17 cellular contexts compared by ENCODE assay signal in the genomic region with DNA sequence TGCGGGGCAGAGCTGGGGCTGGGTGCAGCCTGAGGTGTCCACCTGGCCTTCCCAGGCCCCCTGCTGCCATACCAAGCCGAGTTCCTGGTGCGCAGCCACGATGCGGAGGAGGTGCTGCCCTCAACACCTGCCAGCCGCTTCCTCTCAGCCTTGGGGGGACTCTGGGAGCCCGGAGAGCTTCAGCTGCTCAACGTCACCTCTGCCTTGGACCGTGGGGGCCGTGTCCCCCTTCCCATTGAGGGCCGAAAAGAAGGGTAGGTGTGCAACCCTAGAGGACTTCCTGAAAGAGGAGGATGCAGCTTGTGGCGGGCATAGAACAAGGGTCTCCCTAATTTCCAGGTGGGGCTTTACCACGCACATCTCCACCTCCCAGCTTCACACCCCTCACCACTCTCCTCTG. TPM values are rescaled to one million over a fixed set of nuclear protein-coding genes. Genes with fewer than 3 reads are reported as not detected.
A peak's percentile ranks its signal among the peaks of the same experiment; 100 is the strongest.
DNase-seq lines count a peak whose midpoint lies in the region; ATAC-seq and TF ChIP-seq lines count a peak whose summit lies in the region.
"Had no signal": no experiment of that assay in that cellular context is flagged by ENCODE, and none has a peak within 500 bp of the region (broad histone marks: within the 10 kb centered on the region; RNA-seq: fewer than 3 reads in every experiment).

No MANE protein-coding gene starts in this region.

- H3K27me3 ChIP-seq in right cardiac atrium (ENCODE audit: control insufficient read depth, insufficient read depth) (no peaks in the 10 kb centered on the region), vagina (no peaks in the 10 kb centered on the region), WERI-Rb-1 (ENCODE audit: insufficient read depth, low read depth, severe bottlenecking) (no peaks in the 10 kb centered on the region)

- no peaks in the 10 kb centered on the region for H3K27me3 Mint-ChIP-seq in activated naive CD8-positive, alpha-beta T cell treated with anti-CD3 and anti-CD28 coated beads, Interleukin-2, amount 50 U/mL, for 24 hours
- peaks cover 0 to 4% (median 0%) of the 10 kb centered on the region in 5 donors for H3K27me3 Mint-ChIP-seq in naive thymus-derived CD8-positive, alpha-beta T cell
- H3K27me3 Mint-ChIP-seq: T-cell had no signal

- H3K4me3 ChIP-seq in right cardiac atrium (ENCODE audit: low read length) (no peak overlapping the region), vagina (no peak overlapping the region), WERI-Rb-1 (ENCODE audit: low read depth, low read length) (no peak overlapping the region)

- H3K9me3 Mint-ChIP-seq in activated naive CD8-positive, alpha-beta T cell treated with anti-CD3 and anti-CD28 coated beads, Interleukin-2, amount 50 U/mL, for 24 hours: no peaks in the 10 kb centered on the region
- H3K9me3 Mint-ChIP-seq in naive thymus-derived CD8-positive, alpha-beta T cell: no peaks in the 10 kb centered on the region
- H3K9me3 Mint-ChIP-seq: T-cell had no signal

- H3K4me1 Mint-ChIP-seq in activated naive CD8-positive, alpha-beta T cell treated with anti-CD3 and anti-CD28 coated beads, Interleukin-2, amount 50 U/mL, for 24 hours: peaks cover 22% of the 10 kb centered on the region
- peaks cover 16 to 32% (median 22%) of the 10 kb centered on the region in 4 donors for H3K4me1 Mint-ChIP-seq in naive thymus-derived CD8-positive, alpha-beta T cell

- H3K9me3 ChIP-seq in right cardiac atrium (ENCODE audit: control insufficient read depth, low read length) (no peaks in the 10 kb centered on the region), vagina (no peaks in the 10 kb centered on the region), WERI-Rb-1 (ENCODE audit: severe bottlenecking) (no peaks in the 10 kb centered on the region)

- H3K27ac ChIP-seq in right cardiac atrium (ENCODE audit: low read length): no peak overlapping the region
- peak overlapping the region; percentile 6 for H3K27ac ChIP-seq in vagina
- H3K27ac ChIP-seq in WERI-Rb-1: no peak overlapping the region

- H3K36me3 Mint-ChIP-seq in activated naive CD8-positive, alpha-beta T cell treated with anti-CD3 and anti-CD28 coated beads, Interleukin-2, amount 50 U/mL, for 24 hours (ENCODE audit: low read depth): no peaks in the 10 kb centered on the region
- no peaks in the 10 kb centered on the region for H3K36me3 Mint-ChIP-seq in naive thymus-derived CD8-positive, alpha-beta T cell
- H3K36me3 Mint-ChIP-seq: T-cell had no signal

- intact Hi-C loops in right cardiac atrium (cut with DNase I): loop anchor here in 3 of 4 donors (5.0 to 10.0 kb wide), 2 partner anchors 51 to 54 kb away; no protein-coding TSS in a partner anchor
- intact Hi-C loops in left ventricle myocardium superior (cut with micrococcal nuclease): loop anchor here (10.0 kb wide), 1 partner anchor 64 kb away; no protein-coding TSS in a partner anchor
- intact Hi-C loops in vagina (cut with DNase I): no loop called here

- TF ChIP-seq POLR2A in vagina (IDR thresholded peaks at IDR 0.05): no peak

- H3K36me3 ChIP-seq in vagina: no peaks in the 10 kb centered on the region
- H3K36me3 ChIP-seq in WERI-Rb-1: no peaks in the 10 kb centered on the region

- WGBS in right cardiac atrium: 73% methylated on average over 13 of the region's 13 CpGs

- ATAC-seq in right cardiac atrium (no peak), left ventricle myocardium superior (no peak), HG02870 (IDR thresholded peaks at IDR 0.05; ENCODE audit: unreplicated experiment) (no peak)
- no peak for ATAC-seq in activated naive CD8-positive, alpha-beta T cell treated with anti-CD3 and anti-CD28 coated beads, Interleukin-2, amount 50 U/mL, for 24 hours
- no peak for ATAC-seq in naive thymus-derived CD8-positive, alpha-beta T cell

- H3K27ac Mint-ChIP-seq in activated naive CD8-positive, alpha-beta T cell treated with anti-CD3 and anti-CD28 coated beads, Interleukin-2, amount 50 U/mL, for 24 hours: peak overlapping the region; percentile 62
- H3K27ac Mint-ChIP-seq in naive thymus-derived CD8-positive, alpha-beta T cell: peak overlapping the region in 9 of 10 donors; percentile 74 to 98 (median 92)

- H3K4me1 ChIP-seq in right cardiac atrium (ENCODE audit: control insufficient read depth, insufficient read depth, low read length): peaks cover 3% of the 10 kb centered on the region
- H3K4me1 ChIP-seq in vagina: peaks cover 15% of the 10 kb centered on the region

- DNase-seq in right cardiac atrium (peak; percentile 7 to 47 (median 44)), left ventricle myocardium superior (no peak), vagina (ENCODE audit: extremely low spot score in 2 of 2) (no peak), putamen (ENCODE audit: low spot score) (no peak), WERI-Rb-1 (no peak)
- no peak for DNase-seq in activated naive CD8-positive, alpha-beta T cell treated with anti-CD3 and anti-CD28 coated beads, Interleukin-2, amount 50 U/mL, for 24 hours
- no peak for DNase-seq in naive thymus-derived CD8-positive, alpha-beta T cell
- DNase-seq: activated gamma-delta T cell, anterior cingulate cortex, Calu3, HCEC 1CT, NCI-H1436 treated with DMSO at 0.1 percent for 48 hours, NCI-H2227 treated with DMSO at 0.1 percent for 48 hours had no signal

- POLR2A ChIA-PET in naive thymus-derived CD8-positive, alpha-beta T cell (lab: Charles Lee): interaction anchor here (0.6 to 1.2 kb wide), 2 partner anchors 14 to 18 kb away, joined by 3 read pairs; partner anchors contain the start of gene PPP1R9B

- TF ChIP-seq CTCF in vagina (IDR thresholded peaks at IDR 0.05) (no peak), WERI-Rb-1 (IDR thresholded peaks at IDR 0.05; ENCODE audit: low read depth, low read length) (no peak)

- H3K4me3 Mint-ChIP-seq in activated naive CD8-positive, alpha-beta T cell treated with anti-CD3 and anti-CD28 coated beads, Interleukin-2, amount 50 U/mL, for 24 hours: peak overlapping the region; percentile 48
- peak overlapping the region in 9 of 10 donors; percentile 50 to 80 (median 71) for H3K4me3 Mint-ChIP-seq in naive thymus-derived CD8-positive, alpha-beta T cell

RNA-seq across cellular contexts. Expression of gene SGCA, which starts 2.5 kb away (rescaled TPM):
- total RNA-seq in right cardiac atrium (100 to 1,000 TPM; 127 to 150 (median 133) TPM), left ventricle myocardium superior (155 TPM), vagina (2.2 TPM)
- polyA plus RNA-seq in right cardiac atrium: 156 TPM
- total RNA-seq in naive thymus-derived CD8-positive, alpha-beta T cell: not detected
- under 1 TPM in 1 of 3 donors, not detected in 2; 0.71 TPM for polyA plus RNA-seq in naive thymus-derived CD8-positive, alpha-beta T cell
- total RNA-seq: Calu3, fibroblast of villous mesenchyme, pulmonary artery endothelial cell had no signal

RNA-seq across cellular contexts. Expression of gene PPP1R9B, which starts 17.8 kb away (rescaled TPM):
- 10 to 100 TPM; 33.2 to 40.7 (median 36.1) TPM for total RNA-seq in right cardiac atrium
- 26.5 TPM for polyA plus RNA-seq in right cardiac atrium
- 37.6 TPM for total RNA-seq in left ventricle myocardium superior
- 10 to 100 TPM; 82.8 to 83.6 TPM for total RNA-seq in naive thymus-derived CD8-positive, alpha-beta T cell
- polyA plus RNA-seq in naive thymus-derived CD8-positive, alpha-beta T cell: under 1 TPM; 0.29 to 0.84 (median 0.67) TPM
- 37.6 TPM for total RNA-seq in vagina

RNA-seq across cellular contexts. Expression of gene COL1A1, which starts 33.1 kb away (rescaled TPM):
- total RNA-seq in right cardiac atrium (100 to 1,000 TPM in 1 of 4 donors, 10 to 100 TPM in 3; 58.4 to 138 (median 74.3) TPM), left ventricle myocardium superior (26.8 TPM), vagina (171 TPM)
- 24.8 TPM for polyA plus RNA-seq in right cardiac atrium
- total RNA-seq in naive thymus-derived CD8-positive, alpha-beta T cell: under 1 TPM; 0.44 to 0.83 TPM
- polyA plus RNA-seq in naive thymus-derived CD8-positive, alpha-beta T cell: not detected

RNA-seq across cellular contexts. Expression of gene SAMD14, which starts 38.4 kb away (rescaled TPM):
- total RNA-seq in right cardiac atrium (1 to 10 TPM; 2.4 to 4.0 (median 3.5) TPM), left ventricle myocardium superior (1.2 TPM), vagina (4.4 TPM)
- polyA plus RNA-seq in right cardiac atrium: 3.3 TPM
- under 1 TPM in 1 of 2 experiments, not detected in 1; 0.30 TPM for total RNA-seq in naive thymus-derived CD8-positive, alpha-beta T cell
- not detected for polyA plus RNA-seq in naive thymus-derived CD8-positive, alpha-beta T cell
- total RNA-seq: Calu3 had no signal

Comparison
In these comparisons a context has a peak if more than half of its experiments do, and no peak if none do; other contexts are left out.
1. DNase-seq: peak in right cardiac atrium (3 of 3); none in left ventricle myocardium superior (single experiment), activated naive CD8-positive, alpha-beta T cell treated with anti-CD3 and anti-CD28 coated beads, Interleukin-2, amount 50 U/mL, for 24 hours (single experiment), naive thymus-derived CD8-positive, alpha-beta T cell (0 of 10), vagina (0 of 2), putamen (single experiment) and WERI-Rb-1 (single experiment).
2. RNA of gene SGCA, which starts 2.5 kb away (total RNA-seq): 155 TPM in left ventricle myocardium superior (single experiment) and 127 to 150 TPM in right cardiac atrium; 2.2 TPM in vagina (single experiment) and not detected in naive thymus-derived CD8-positive, alpha-beta T cell; every median in the first group is over 10 times any median in the second.
3. RNA of gene COL1A1, which starts 33.1 kb away (total RNA-seq): 171 TPM in vagina (single experiment), 58.4 to 138 TPM in right cardiac atrium and 26.8 TPM in left ventricle myocardium superior (single experiment); 0.44 to 0.83 TPM in naive thymus-derived CD8-positive, alpha-beta T cell; every median in the first group is over 10 times any median in the second.